Comparison of ENCODE assay signal across 18 cellular contexts in the genomic region with DNA sequence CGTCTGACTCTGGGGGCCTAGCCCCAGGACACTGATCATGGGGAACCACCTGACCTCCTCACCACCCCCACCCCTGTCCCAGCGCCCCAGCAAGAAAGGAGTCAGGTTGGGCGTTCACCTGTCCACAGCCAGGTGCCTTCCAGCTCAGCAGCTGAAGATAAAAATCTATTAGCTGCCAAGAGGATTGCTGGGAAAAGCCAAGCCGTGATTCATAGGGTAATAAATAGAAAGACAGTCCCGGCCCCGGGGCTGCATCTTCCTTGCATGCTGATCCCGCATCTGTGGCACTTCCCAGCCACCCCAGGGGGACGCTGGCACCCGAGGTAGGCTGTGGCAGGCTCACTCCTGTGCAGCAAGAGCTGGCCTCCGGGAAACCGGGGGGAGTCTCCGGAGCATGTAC.
DNase-seq lines count a peak whose midpoint lies in the region; ATAC-seq and TF ChIP-seq lines count a peak whose summit lies in the region.
"Had no signal": no experiment of that assay in that cellular context is flagged by ENCODE, and none has a peak within 500 bp of the region (broad histone marks: within the 10 kb centered on the region; RNA-seq: fewer than 3 reads in every experiment).

No MANE protein-coding gene starts in this region.

- H3K27me3 ChIP-seq in PC-3 (ENCODE audit: low read length): no peaks in the 10 kb centered on the region
- no peaks in the 10 kb centered on the region for H3K27me3 ChIP-seq in esophagus (ENCODE audit: control insufficient read depth in 1 of 2, insufficient read depth in 2 of 2, low read length in 2 of 2)
- H3K27me3 ChIP-seq in rectal smooth muscle tissue (ENCODE audit: control insufficient read depth, insufficient read depth, low read length): no peaks in the 10 kb centered on the region
- H3K27me3 ChIP-seq: transverse colon had no signal

- H3K4me1 ChIP-seq in PC-3 (ENCODE audit: insufficient read depth, low read length): peaks cover 41% of the 10 kb centered on the region
- H3K4me1 ChIP-seq in esophagus (ENCODE audit: control insufficient read depth in 2 of 2, insufficient read depth in 2 of 2, low read length in 1 of 2): peaks cover 0 to 15% of the 10 kb centered on the region in 2 donors
- H3K4me1 ChIP-seq in rectal smooth muscle tissue (ENCODE audit: control insufficient read depth, insufficient read depth, low read length): no peaks in the 10 kb centered on the region

- BruUV-seq in Calu3 (replicated peaks; lab: Mats Ljungman, UMichigan): no TSS peak
- BruUV-seq in PC-3 (replicated peaks; lab: Mats Ljungman, UMichigan): no TSS peak

- H3F3A ChIP-seq in PC-3 (ENCODE audit: low read length, unreplicated experiment): peaks cover 4% of the 10 kb centered on the region

- H3K27ac ChIP-seq in PC-3 (ENCODE audit: low read length): peak overlapping the region; percentile 56
- peak overlapping the region; percentile 31 to 33 for H3K27ac ChIP-seq in esophagus (ENCODE audit: low read depth in 2 of 2, low read length in 1 of 2)
- no peak overlapping the region for H3K27ac ChIP-seq in rectal smooth muscle tissue (ENCODE audit: low read depth, low read length)

- CTCF ChIA-PET in Calu3 (lab: Charles Lee): no interaction called here
- CTCF ChIA-PET in PC-3 (lab: Charles Lee): no interaction called here

- 0 out of 2 replicates have a peak, but pooled peaks cover 7% of the 10 kb centered on the region for H3K9me3 ChIP-seq in PC-3 (ENCODE audit: low read length)
- peaks cover 0 to 2% of the 10 kb centered on the region in 2 donors for H3K9me3 ChIP-seq in esophagus (ENCODE audit: control insufficient read depth in 2 of 2, insufficient read depth in 1 of 2, low read depth in 1 of 2, low read length in 1 of 2)
- H3K9me3 ChIP-seq: transverse colon had no signal

- peak overlapping the region; percentile 38 for H3K4me2 ChIP-seq in PC-3 (ENCODE audit: low read length)

- H3K9me2 ChIP-seq in PC-3 (replicated peaks; ENCODE audit: low read length): no peaks in the 10 kb centered on the region

- H3K36me3 ChIP-seq in PC-3 (ENCODE audit: low read depth, low read length) (no peaks in the 10 kb centered on the region), esophagus (ENCODE audit: control insufficient read depth in 2 of 2, insufficient read depth in 2 of 2, low read length in 1 of 2) (no peaks in the 10 kb centered on the region), rectal smooth muscle tissue (ENCODE audit: control insufficient read depth, insufficient read depth, low read length) (no peaks in the 10 kb centered on the region)
- H3K36me3 ChIP-seq: transverse colon had no signal

- no peak overlapping the region for H3K4me3 Mint-ChIP-seq in Calu3 (ENCODE audit: low read depth, unreplicated experiment)

- H2AFZ ChIP-seq in PC-3 (ENCODE audit: low read length): no peak overlapping the region

- H3K9me3 Mint-ChIP-seq in Calu3 (ENCODE audit: low read depth, unreplicated experiment): peaks cover 5% of the 10 kb centered on the region

- TF ChIP-seq CTCF in Calu3 (IDR thresholded peaks at IDR 0.05; ENCODE audit: unreplicated experiment) (no peak), PC-3 (conservative IDR thresholded peaks at IDR 0.05; ENCODE audit: low read depth, low read length) (no peak)

- DNase-seq in Calu3 (peak; percentile 34), PC-3 (peak; percentile 86), DMS 273 treated with DMSO at 0.1 percent for 48 hours (lab: John Stamatoyannopoulos, UW) (no peak)
- DNase-seq: activated effector memory CD4-positive, alpha-beta T cell treated with Interleukin-2 at 50 U/mL for 16 hours; foreskin fibroblast; GDM1; KBM-7; left cardiac atrium; NCI-H1048; NCI-H748 treated with DMSO at 0.1 percent for 48 hours; stimulated activated naive CD4-positive, alpha-beta T cell; transverse colon had no signal

- H4K20me1 ChIP-seq in PC-3 (ENCODE audit: low read length): no peaks in the 10 kb centered on the region

- H3K27ac Mint-ChIP-seq in Calu3 (ENCODE audit: unreplicated experiment): no peak overlapping the region

- intact Hi-C loops in Calu3 (cut with micrococcal nuclease; ENCODE audit: unreplicated experiment) (no loop called here), PC-3 (cut with micrococcal nuclease) (loop anchor here (2.0 kb wide), 1 partner anchor 29 kb away; no protein-coding TSS in a partner anchor)

- H3K9ac ChIP-seq in PC-3 (ENCODE audit: low read length) (no peak overlapping the region; the same call in 1 of the 2 replicates), rectal smooth muscle tissue (ENCODE audit: low read length) (peak overlapping the region; percentile 4)

- peaks cover 14% of the 10 kb centered on the region for H3K36me3 Mint-ChIP-seq in Calu3 (ENCODE audit: insufficient read depth, unreplicated experiment)

- POLR2A ChIA-PET in PC-3 (lab: Charles Lee; ENCODE audit: unreplicated experiment): no interaction called here

- 42 to 49% methylated on average over 12 of the region's 12 CpGs for WGBS in esophagus, 2 donors

- no peaks in the 10 kb centered on the region for H3K79me2 ChIP-seq in PC-3 (ENCODE audit: low read length)

- H3K4me3 ChIP-seq in PC-3 (ENCODE audit: low read length): no peak overlapping the region
- H3K4me3 ChIP-seq in esophagus (ENCODE audit: low read depth in 1 of 2, low read length in 2 of 2): no peak overlapping the region
- H3K4me3 ChIP-seq in rectal smooth muscle tissue (ENCODE audit: low read length): no peak overlapping the region
- H3K4me3 ChIP-seq: GM12878, transverse colon had no signal

- H3K4me1 Mint-ChIP-seq in Calu3 (ENCODE audit: low read depth, unreplicated experiment): peaks cover 52% of the 10 kb centered on the region

- ATAC-seq in PC-3 (peak; percentile 54), HG02885 (IDR thresholded peaks at IDR 0.05; ENCODE audit: poor library complexity, unreplicated experiment) (no peak), HG02571 (IDR thresholded peaks at IDR 0.05; ENCODE audit: unreplicated experiment) (no peak), GM21529 (IDR thresholded peaks at IDR 0.05; ENCODE audit: unreplicated experiment) (no peak)
- ATAC-seq: GM12878, left cardiac atrium had no signal

- no peaks in the 10 kb centered on the region for H3K27me3 Mint-ChIP-seq in Calu3 (ENCODE audit: unreplicated experiment)
